Comparison of ENCODE assay signal across 8 cellular contexts in genomic region chr9:79883073-79883645, GRCh38.
A peak's percentile ranks its signal among the peaks of the same experiment; 100 is the strongest.
DNase-seq lines count a peak whose midpoint lies in the region; ATAC-seq and TF ChIP-seq lines count a peak whose summit lies in the region.

No MANE protein-coding gene starts in this region.

- ATAC-seq in GM18505 (IDR thresholded peaks at IDR 0.05; ENCODE audit: unreplicated experiment): no peak

- TF ChIP-seq POLR2A in GM18505 (IDR thresholded peaks at IDR 0.05; ENCODE audit: borderline replicate concordance, extremely low read depth, insufficient read depth, insufficient read length): no peak

- H3K36me3 ChIP-seq in H7 (replicated peaks; ENCODE audit: control insufficient read depth, insufficient read depth, low read length): no peaks in the 10 kb centered on the region

- no peaks in the 10 kb centered on the region for H3K27me3 ChIP-seq in H7 (ENCODE audit: control insufficient read depth, insufficient read depth, low read length)

- H3K4me3 ChIP-seq in H7 (ENCODE audit: insufficient read depth, low read depth, low read length): no peak overlapping the region

- DNase-seq in stimulated activated naive CD4-positive, alpha-beta T cell (lab: John Stamatoyannopoulos, UW): peak in 4 of 6 experiments; percentile 6 to 56 (median 42)
- DNase-seq in stimulated activated naive CD4-positive, alpha-beta T cell treated with Interleukin-2 at 50 U/mL for 16 hours (lab: John Stamatoyannopoulos, UW): no peak
- DNase-seq in UCSD-AML1 (lab: John Stamatoyannopoulos, UW; ENCODE audit: unreplicated experiment): peak; percentile 45
- DNase-seq in effector CD4-positive, alpha-beta T cell: peak; percentile 8
- no peak for DNase-seq in NCI-H82 (lab: John Stamatoyannopoulos, UW)
- no peak for DNase-seq in H7
- DNase-seq in SK-N-DZ (ENCODE audit: low spot score): no peak

Comparison
In these comparisons a context has a peak if more than half of its experiments do, and no peak if none do; other contexts are left out.
1. DNase-seq: peak in stimulated activated naive CD4-positive, alpha-beta T cell (4 of 6), UCSD-AML1 (single experiment) and effector CD4-positive, alpha-beta T cell (single experiment); none in stimulated activated naive CD4-positive, alpha-beta T cell treated with Interleukin-2 at 50 U/mL for 16 hours (single experiment), NCI-H82 (single experiment), H7 (single experiment) and SK-N-DZ (single experiment).